18 cellular contexts compared by ENCODE assay signal in genomic region chr1:60727553-60727952, GRCh38.
"Had no signal": no experiment of that assay in that cellular context is flagged by ENCODE, and none has a peak within 500 bp of the region (broad histone marks: within the 10 kb centered on the region; RNA-seq: fewer than 3 reads in every experiment).

No MANE protein-coding gene starts in this region.

- H3K4me1 ChIP-seq: breast epithelium, heart left ventricle, lower lobe of right lung, parathyroid adenoma, thyroid gland had no signal

- H2AFZ ChIP-seq: parathyroid adenoma had no signal

- H3K79me2 ChIP-seq: parathyroid adenoma had no signal

- H3K36me3 ChIP-seq: breast epithelium, heart left ventricle, lower lobe of right lung, thyroid gland had no signal

- H3K27ac Mint-ChIP-seq: activated CD4-positive, alpha-beta memory T cell treated with anti-CD3 and anti-CD28 coated beads, Interleukin-2, amount 10 ng/mL, durations not matched to agents 7 days and 5 days; activated CD4-positive, alpha-beta T cell treated with anti-CD3 and anti-CD28 coated beads for 36 hours; activated naive CD8-positive, alpha-beta T cell treated with anti-CD3 and anti-CD28 coated beads for 36 hours; activated T-cell treated with anti-CD3 and anti-CD28 coated beads, Interleukin-2, amount 50 U/mL, for 72 hours; naive thymus-derived CD4-positive, alpha-beta T cell had no signal

- DNase-seq: activated CD4-positive, alpha-beta memory T cell treated with anti-CD3 and anti-CD28 coated beads, Interleukin-2, amount 10 ng/mL, durations not matched to agents 7 days and 5 days; activated CD4-positive, alpha-beta T cell treated with anti-CD3 and anti-CD28 coated beads for 36 hours; activated gamma-delta T cell treated with Interleukin-2 at 50 U/mL for 16 hours; activated naive CD8-positive, alpha-beta T cell treated with anti-CD3 and anti-CD28 coated beads for 36 hours; activated T-cell treated with anti-CD3 and anti-CD28 coated beads, Interleukin-2, amount 50 U/mL, for 72 hours; anterior cingulate cortex; dorsolateral prefrontal cortex; foreskin melanocyte; heart left ventricle; kidney; lower lobe of right lung; naive thymus-derived CD4-positive, alpha-beta T cell; right cardiac atrium; small intestine; SW 1271; thyroid gland had no signal

- H3K4me3 Mint-ChIP-seq: activated CD4-positive, alpha-beta memory T cell treated with anti-CD3 and anti-CD28 coated beads, Interleukin-2, amount 10 ng/mL, durations not matched to agents 7 days and 5 days; activated CD4-positive, alpha-beta T cell treated with anti-CD3 and anti-CD28 coated beads for 36 hours; activated naive CD8-positive, alpha-beta T cell treated with anti-CD3 and anti-CD28 coated beads for 36 hours; activated T-cell treated with anti-CD3 and anti-CD28 coated beads, Interleukin-2, amount 50 U/mL, for 72 hours; naive thymus-derived CD4-positive, alpha-beta T cell had no signal

- H3K27me3 Mint-ChIP-seq: activated CD4-positive, alpha-beta memory T cell treated with anti-CD3 and anti-CD28 coated beads, Interleukin-2, amount 10 ng/mL, durations not matched to agents 7 days and 5 days had no signal

- H3K9me3 Mint-ChIP-seq: activated CD4-positive, alpha-beta memory T cell treated with anti-CD3 and anti-CD28 coated beads, Interleukin-2, amount 10 ng/mL, durations not matched to agents 7 days and 5 days; activated naive CD8-positive, alpha-beta T cell treated with anti-CD3 and anti-CD28 coated beads for 36 hours had no signal

- ATAC-seq: activated CD4-positive, alpha-beta T cell treated with anti-CD3 and anti-CD28 coated beads for 36 hours; activated T-cell treated with anti-CD3 and anti-CD28 coated beads, Interleukin-2, amount 50 U/mL, for 72 hours; heart left ventricle; lower lobe of right lung; naive thymus-derived CD4-positive, alpha-beta T cell; right cardiac atrium had no signal

- H3K27me3 ChIP-seq: breast epithelium, dorsolateral prefrontal cortex, heart left ventricle, thyroid gland had no signal

- H3K9me3 ChIP-seq: breast epithelium, heart left ventricle, lower lobe of right lung, thyroid gland had no signal

- H3K36me3 Mint-ChIP-seq: activated naive CD8-positive, alpha-beta T cell treated with anti-CD3 and anti-CD28 coated beads for 36 hours; naive thymus-derived CD4-positive, alpha-beta T cell had no signal

- H3K27ac ChIP-seq: breast epithelium, dorsolateral prefrontal cortex, heart left ventricle, lower lobe of right lung, parathyroid adenoma, thyroid gland had no signal

- H3K4me3 ChIP-seq: breast epithelium, dorsolateral prefrontal cortex, heart left ventricle, lower lobe of right lung, thyroid gland had no signal

- H3K4me1 Mint-ChIP-seq: activated CD4-positive, alpha-beta memory T cell treated with anti-CD3 and anti-CD28 coated beads, Interleukin-2, amount 10 ng/mL, durations not matched to agents 7 days and 5 days; activated CD4-positive, alpha-beta T cell treated with anti-CD3 and anti-CD28 coated beads for 36 hours; activated naive CD8-positive, alpha-beta T cell treated with anti-CD3 and anti-CD28 coated beads for 36 hours; naive thymus-derived CD4-positive, alpha-beta T cell had no signal
